Comparison of ENCODE assay signal across 16 cellular contexts in genomic region chrX:154164902-154165301, GRCh38. TPM values are rescaled to one million over a fixed set of nuclear protein-coding genes. Genes with fewer than 3 reads are reported as not detected.
"Had no signal": no experiment of that assay in that cellular context is flagged by ENCODE, and none has a peak within 500 bp of the region (broad histone marks: within the 10 kb centered on the region; RNA-seq: fewer than 3 reads in every experiment).

No MANE protein-coding gene starts in this region.

RNA-seq across cellular contexts. Expression of gene OPN1MW, which starts 17.5 kb away (rescaled TPM):
- total RNA-seq: stomach, subcutaneous adipose tissue, suprapubic skin, temporal lobe, testis, thoracic aorta, thyroid gland, tibial nerve, transverse colon, upper lobe of left lung, upper lobe of right lung, ureter, urinary bladder, uterus, vagina had no signal
- polyA plus RNA-seq: stomach, urinary bladder had no signal

RNA-seq across cellular contexts. Expression of gene OPN1LW, which starts 20.9 kb away (rescaled TPM):
- total RNA-seq: stomach, subcutaneous adipose tissue, suprapubic skin, temporal lobe, thoracic aorta, thyroid gland, tibial nerve, transverse colon, upper lobe of left lung, upper lobe of right lung, ureter, urinary bladder, uterus, vagina had no signal
- polyA plus RNA-seq: stomach, thymus, urinary bladder had no signal

RNA-seq across cellular contexts. Expression of gene OPN1MW2, which starts 54.7 kb away (rescaled TPM):
- total RNA-seq: stomach, subcutaneous adipose tissue, suprapubic skin, temporal lobe, testis, thoracic aorta, thyroid gland, tibial nerve, transverse colon, upper lobe of left lung, upper lobe of right lung, ureter, urinary bladder, uterus, vagina had no signal
- polyA plus RNA-seq: stomach, thymus, urinary bladder had no signal
